ENCODE assay signal across 17 cellular contexts in the genomic region with DNA sequence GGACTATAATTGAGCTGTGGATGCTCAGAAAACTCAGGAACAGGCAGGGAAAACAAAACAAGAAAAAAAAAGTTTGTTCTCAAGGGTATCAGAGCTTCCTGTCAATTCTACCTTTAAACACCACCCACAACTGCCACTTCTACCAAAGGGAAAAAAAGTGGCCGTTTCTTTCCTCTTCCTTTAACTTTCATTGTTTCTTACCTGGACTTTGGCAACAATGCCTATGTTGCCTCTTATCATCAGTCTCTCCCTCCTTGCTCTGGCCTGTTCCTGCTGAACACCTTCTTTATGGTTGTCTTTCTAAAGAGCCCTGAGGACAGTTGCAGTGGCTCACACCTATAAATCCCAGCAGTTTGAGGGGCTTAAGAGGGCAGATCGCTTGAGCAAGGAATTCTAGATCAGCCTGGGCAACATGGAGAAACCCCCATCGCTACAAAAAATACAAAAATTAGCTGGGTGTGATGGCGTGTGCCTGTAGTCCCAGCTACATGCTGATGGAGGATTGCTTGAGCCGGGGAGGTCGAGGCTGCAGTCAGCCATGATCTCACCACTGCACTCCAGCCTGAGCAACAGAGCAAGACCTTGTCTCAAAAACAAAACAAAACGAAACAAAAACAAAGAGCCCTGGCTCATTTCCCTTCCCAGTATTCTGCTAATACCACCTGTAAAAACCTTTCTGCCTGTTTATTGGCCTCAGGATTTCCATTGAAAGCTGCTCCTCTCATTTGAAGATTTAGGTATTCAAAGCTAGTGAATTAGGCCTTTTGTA. TPM values are rescaled to one million over a fixed set of nuclear protein-coding genes. Genes with fewer than 3 reads are reported as not detected.
A peak's percentile ranks its signal among the peaks of the same experiment; 100 is the strongest.
DNase-seq lines count a peak whose midpoint lies in the region; ATAC-seq, FAIRE-seq and TF ChIP-seq lines count a peak whose summit lies in the region.
"Had no signal": no experiment of that assay in that cellular context is flagged by ENCODE, and none has a peak within 500 bp of the region (broad histone marks: within the 10 kb centered on the region; RNA-seq: fewer than 3 reads in every experiment).

No MANE protein-coding gene starts in this region.

- H3K9me2 ChIP-seq in MM.1S (replicated peaks; ENCODE audit: insufficient read depth, low read length), result no peaks in the 10 kb centered on the region

- no peak for TF ChIP-seq RAD21 in GM12878 (IDR thresholded peaks at IDR 0.05; ENCODE audit: insufficient read depth, low read depth, low read length)

- intact Hi-C loops in GM12878 (cut with micrococcal nuclease; ENCODE audit: unreplicated experiment), result no loop called here

- no peak overlapping the region; the same call in 1 of the 2 replicates for H3K27ac ChIP-seq in MM.1S (ENCODE audit: low read length)
- no peak overlapping the region for H3K27ac ChIP-seq in GM12878 (ENCODE audit: control insufficient read depth, insufficient read depth)
- H3K27ac ChIP-seq in mucosa of rectum (ENCODE audit: low read depth in 2 of 2, low read length in 2 of 2), result peak overlapping the region; percentile 21 to 53

- SMC1A ChIA-PET in GM12878 (lab: Charles Lee; ENCODE audit: uncharacterized antibody, unreplicated experiment), result interaction anchor here (0.7 to 1.8 kb wide), 9 partner anchors 9 to 239 kb away, joined by 3 to 5 read pairs (median 3); no protein-coding TSS in a partner anchor

- H3K4me2 ChIP-seq in MM.1S (ENCODE audit: low read depth, low read length), result peak overlapping the region; percentile 63
- H3K4me2 ChIP-seq in GM12878 (ENCODE audit: control insufficient read depth, insufficient read depth), result no peak overlapping the region

- H3K4me3 ChIP-seq in MM.1S (ENCODE audit: low read length) (peak overlapping the region; percentile 40), GM12878 (no peak overlapping the region), mucosa of rectum (ENCODE audit: low read length in 2 of 2) (no peak overlapping the region)
- H3K4me3 ChIP-seq: HAP-1 had no signal

- TF ChIP-seq CTCF in MM.1S (IDR thresholded peaks at IDR 0.05; ENCODE audit: low read length) (no peak), GM12878 (IDR thresholded peaks at IDR 0.05 in 2 of 3, conservative IDR thresholded peaks at IDR 0.05 in 1 of 3; ENCODE audit: control insufficient read depth in 2 of 3, extremely low read depth in 1 of 3, insufficient read depth in 1 of 3, low read depth in 3 of 3, low read length in 3 of 3) (no peak)

- CTCF ChIA-PET in GM12878 (lab: Yijun Ruan, JAX), result interaction anchor here (0.6 to 1.9 kb wide), 3 partner anchors 8 to 239 kb away, joined by 4 to 5 read pairs (median 4); no protein-coding TSS in a partner anchor

- DNase-seq in MM.1S, result peak; percentile 29
- no peak for DNase-seq in GM12878 (ENCODE audit: low read depth, low spot score)
- DNase-seq in HCEC 1CT, result no peak
- DNase-seq: C1 segment of cervical spinal cord; Calu3; CD4-positive, alpha-beta T cell; DMS 273 treated with DMSO at 0.1 percent for 48 hours; HFFc6; IMR-90 had no signal

- POLR2A ChIA-PET in GM12878 (lab: Charles Lee), result interaction anchor here (0.5 to 0.6 kb wide), 3 partner anchors 117 to 168 kb away, joined by 3 read pairs; no protein-coding TSS in a partner anchor

- ATAC-seq in GM12878 (peak; percentile 28; the same call in 2 of the 3 replicates), HG02884 (IDR thresholded peaks at IDR 0.05; ENCODE audit: unreplicated experiment) (no peak), HG02610 (IDR thresholded peaks at IDR 0.05; ENCODE audit: unreplicated experiment) (no peak), HG03520 (IDR thresholded peaks at IDR 0.05; ENCODE audit: unreplicated experiment) (no peak)

- no peaks in the 10 kb centered on the region for H3F3A ChIP-seq in MM.1S (ENCODE audit: insufficient read depth, low read length)

- H4K20me1 ChIP-seq in MM.1S (ENCODE audit: insufficient read depth, low read length), result no peaks in the 10 kb centered on the region
- no peaks in the 10 kb centered on the region for H4K20me1 ChIP-seq in GM12878 (ENCODE audit: control insufficient read depth, insufficient read depth)

- H3K4me1 ChIP-seq in MM.1S (ENCODE audit: low read length) (no peaks in the 10 kb centered on the region), GM12878 (ENCODE audit: control insufficient read depth, insufficient read depth, low read length) (no peaks in the 10 kb centered on the region), mucosa of rectum (ENCODE audit: control insufficient read depth in 2 of 2, insufficient read depth in 2 of 2, low read length in 2 of 2) (peaks cover 3% of the 10 kb centered on the region in 2 donors)

- H3K27me3 ChIP-seq in MM.1S (replicated peaks; ENCODE audit: insufficient read depth, low read length), result no peaks in the 10 kb centered on the region
- H3K27me3 ChIP-seq in GM12878 (replicated peaks in 1 of 2; ENCODE audit: control insufficient read depth in 2 of 2, insufficient read depth in 2 of 2, low read length in 1 of 2), result no peaks in the 10 kb centered on the region
- H3K27me3 ChIP-seq in mucosa of rectum (ENCODE audit: control insufficient read depth in 2 of 2, insufficient read depth in 2 of 2, low read length in 2 of 2), result no peaks in the 10 kb centered on the region

- TF ChIP-seq POLR2A in GM12878 (IDR thresholded peaks at IDR 0.05; ENCODE audit: low read depth, low read length), result no peak

- in situ Hi-C loops in GM12878 (cut with MboI), result no loop called here

- peak overlapping the region; percentile 88 for H2AFZ ChIP-seq in MM.1S (ENCODE audit: low read length)
- no peak overlapping the region for H2AFZ ChIP-seq in GM12878 (ENCODE audit: control insufficient read depth, low read depth, low read length)

- 56% methylated on average over 7 of the region's 7 CpGs for WGBS in GM12878 (ENCODE audit: insufficient coverage, insufficient replicate concordance, low lambda C conversion rate, missing lambda C conversion rate)

- RAD21 ChIA-PET in GM12878 (lab: Charles Lee; ENCODE audit: unreplicated experiment), result interaction anchor here (1.0 to 1.1 kb wide), 2 partner anchors 9 to 43 kb away, joined by 4 to 5 read pairs; no protein-coding TSS in a partner anchor

- FAIRE-seq in GM12878 (lab: Jason Lieb, UNC), result no peak
- FAIRE-seq: A204.1, H1 had no signal

- no peaks in the 10 kb centered on the region for H3K36me3 ChIP-seq in MM.1S (replicated peaks; ENCODE audit: insufficient read depth, low read length)
- no peaks in the 10 kb centered on the region for H3K36me3 ChIP-seq in GM12878 (ENCODE audit: control insufficient read depth in 2 of 2, insufficient read depth in 2 of 2, low read length in 1 of 2)
- H3K36me3 ChIP-seq in mucosa of rectum (ENCODE audit: control insufficient read depth in 2 of 2, insufficient read depth in 2 of 2, low read length in 2 of 2), result no peaks in the 10 kb centered on the region
- H3K36me3 ChIP-seq: HAP-1 had no signal

- H3K79me2 ChIP-seq in MM.1S (ENCODE audit: low read length), result no peaks in the 10 kb centered on the region
- no peaks in the 10 kb centered on the region for H3K79me2 ChIP-seq in GM12878 (ENCODE audit: control insufficient read depth, insufficient read depth, low read length)

- peak overlapping the region; percentile 27; the same call in 1 of the 2 replicates for H3K9ac ChIP-seq in MM.1S (ENCODE audit: low read length)
- H3K9ac ChIP-seq in GM12878 (ENCODE audit: control insufficient read depth, insufficient read depth, low read length), result no peak overlapping the region
- no peak overlapping the region for H3K9ac ChIP-seq in mucosa of rectum (ENCODE audit: low read depth in 1 of 2, low read length in 2 of 2)

- no peaks in the 10 kb centered on the region for H3K9me3 ChIP-seq in MM.1S (replicated peaks; ENCODE audit: insufficient read depth, low read length)
- H3K9me3 ChIP-seq in GM12878 (replicated peaks; ENCODE audit: control insufficient read depth, insufficient read depth, low read length), result no peaks in the 10 kb centered on the region
- no peaks in the 10 kb centered on the region for H3K9me3 ChIP-seq in mucosa of rectum (ENCODE audit: control insufficient read depth in 2 of 2, low read length in 2 of 2)
- H3K9me3 ChIP-seq: HAP-1 had no signal

- no TSS peak for BruUV-seq in GM12878 (replicated peaks; lab: Mats Ljungman, UMichigan)

- TF ChIP-seq EP300 in GM12878 (IDR thresholded peaks at IDR 0.05; ENCODE audit: borderline replicate concordance in 1 of 2, control insufficient read depth in 1 of 2, low read depth in 2 of 2, low read length in 2 of 2), result no peak

TF ChIP-seq in GM12878, 131 proteins besides CTCF, POLR2A, EP300 and RAD21 (continues in another document):
- TF ChIP-seq CHD1 (IDR thresholded peaks at IDR 0.05; ENCODE audit: low read depth, low read length) (no peak), SREBF2 (IDR thresholded peaks at IDR 0.05; ENCODE audit: low read length) (no peak), SMAD1 (IDR thresholded peaks at IDR 0.05; ENCODE audit: low read depth, partially characterized antibody) (no peak), NRF1 (conservative IDR thresholded peaks at IDR 0.05; ENCODE audit: low read depth, low read length) (no peak), GABPA (IDR thresholded peaks at IDR 0.05; ENCODE audit: low read depth) (no peak), TCF12 (IDR thresholded peaks at IDR 0.05; ENCODE audit: low read depth, low read length) (no peak), KDM1A (IDR thresholded peaks at IDR 0.05; ENCODE audit: borderline replicate concordance) (no peak)

RNA-seq across cellular contexts. Expression of gene NR4A2, which starts 18.0 kb away (rescaled TPM):
- 3.3 and 5.1 TPM in 2 replicates for total RNA-seq in GM12878 (2013; cell fraction: nucleolus; rRNA removed)
- 0.44 and 0.68 TPM in 2 replicates for total RNA-seq in GM12878 (2014; rRNA removed)
- total RNA-seq in GM12878 (2014; rRNA removed; fragmentation: Illumina TruSeq; extraction: Trizol), result 0.41 and 0.49 TPM in 2 replicates
- 1.4 TPM in 2 replicates for total RNA-seq in GM12878 (2021)
- 0.35 TPM for polyA plus RNA-seq in GM12878 (2011; ENCODE audit: low read depth)
- polyA plus RNA-seq in GM12878 (2011; rRNA removed), result 3.4 and 4.0 TPM in 2 replicates
- polyA plus RNA-seq in GM12878 (2011; cell fraction: cytosol; rRNA removed), result 3.2 TPM in 2 replicates
- polyA plus RNA-seq in GM12878 (2011; cell fraction: nucleus; rRNA removed), result 16.2 and 18.4 TPM in 2 replicates
- polyA plus RNA-seq in GM12878 (2012), result 0.66 and 2.4 TPM in 2 replicates
- 0.91 and 1.3 TPM in 2 replicates for polyA plus RNA-seq in GM12878 (2014; fragmentation: Illumina TruSeq; extraction: Trizol)
- under 1 TPM; 0.40 to 0.42 TPM for polyA plus RNA-seq in GM12878 (2014; fragmentation: Nextera tagmentation; extraction: Ambion mirVana)
- 0.70 and 0.71 TPM in 2 replicates for polyA plus RNA-seq in GM12878 (2014; rRNA removed)
- polyA plus RNA-seq in GM12878 (2016; fragmentation: Nextera tagmentation; extraction: Ambion mirVana), result under 1 TPM; 0.15 to 0.45 TPM
- polyA minus RNA-seq in GM12878 (2011; rRNA and poly(A)+ RNA removed), result 3.4 and 4.8 TPM in 2 replicates
- 2.5 and 3.1 TPM in 2 replicates for polyA minus RNA-seq in GM12878 (2011; cell fraction: cytosol; rRNA and poly(A)+ RNA removed)
- polyA minus RNA-seq in GM12878 (2011; cell fraction: nucleus; rRNA and poly(A)+ RNA removed), result 11.5 and 16.0 TPM in 2 replicates
- total RNA-seq: G401 had no signal

Comparison
In these comparisons a context has a peak if more than half of its experiments do, and no peak if none do; other contexts are left out.
1. H3K27ac ChIP-seq: peak in mucosa of rectum (2 of 2); none in MM.1S (single experiment) and GM12878 (single experiment).